ENCODE assay signal across 13 cellular contexts in the genomic region with DNA sequence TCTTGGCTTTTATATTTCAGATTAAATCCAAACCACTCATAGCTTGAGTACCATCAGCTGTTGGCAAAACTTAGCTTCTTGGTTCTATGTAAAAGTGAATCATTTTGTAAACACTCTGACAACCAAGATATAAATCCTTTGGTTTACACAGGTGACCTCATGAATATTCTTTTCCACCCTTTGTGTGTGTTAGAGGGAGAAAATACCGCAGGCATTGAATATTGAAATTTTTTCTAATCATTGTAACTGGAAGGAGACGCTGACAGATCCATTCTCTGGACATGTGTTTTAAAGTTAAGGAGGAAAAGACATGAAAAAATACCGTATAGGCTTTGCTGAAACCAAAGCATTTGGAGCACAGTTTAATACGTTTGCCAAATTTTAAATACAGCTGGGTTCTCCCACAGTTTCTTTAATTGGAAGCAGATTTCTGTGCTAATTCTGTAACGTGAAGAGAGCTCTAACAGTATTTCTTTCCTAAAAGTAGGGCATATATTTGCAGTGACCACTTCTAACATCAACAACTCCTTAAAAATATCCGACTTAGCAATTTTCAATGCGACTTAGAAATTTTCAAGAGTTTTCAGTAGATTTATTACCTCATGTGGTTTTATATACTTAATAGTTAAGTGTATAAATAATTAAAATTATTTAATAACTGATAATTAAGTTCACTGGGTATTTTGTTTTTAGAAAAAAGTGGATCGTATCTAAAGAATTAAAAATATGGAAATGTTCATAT.
A peak's percentile ranks its signal among the peaks of the same experiment; 100 is the strongest.
DNase-seq lines count a peak whose midpoint lies in the region; ATAC-seq, FAIRE-seq and TF ChIP-seq lines count a peak whose summit lies in the region.
"Had no signal": no experiment of that assay in that cellular context is flagged by ENCODE, and none has a peak within 500 bp of the region (broad histone marks: within the 10 kb centered on the region; RNA-seq: fewer than 3 reads in every experiment).

No MANE protein-coding gene starts in this region.

- TF ChIP-seq CTCF in HFFc6 (IDR thresholded peaks at IDR 0.05) (no peak), bronchial epithelial cell (IDR thresholded peaks at IDR 0.05; ENCODE audit: insufficient read depth, low read length, severe bottlenecking) (no peak), kidney epithelial cell (IDR thresholded peaks at IDR 0.05; ENCODE audit: insufficient read depth, low read length, poor library complexity, severe bottlenecking) (no peak), tibial artery (IDR thresholded peaks at IDR 0.05) (no peak)

- H3K4me1 Mint-ChIP-seq in HFFc6 (ENCODE audit: low read depth), result peaks cover 40% of the 10 kb centered on the region

- H3K9me3 ChIP-seq in tibial artery, result peaks cover 0 to 2% (median 0%) of the 10 kb centered on the region in 3 donors

- H3K27me3 Mint-ChIP-seq in HFFc6 (ENCODE audit: insufficient read depth), result no peaks in the 10 kb centered on the region
- H3K27me3 Mint-ChIP-seq: activated CD8-positive, alpha-beta T cell treated with anti-CD3 and anti-CD28 coated beads for 36 hours had no signal

- intact Hi-C loops in tibial artery (cut with DNase I; ENCODE audit: low total_unique reads), result no loop called here

- peak overlapping the region; percentile 1 to 51 for H3K27ac ChIP-seq in tibial artery
- H3K27ac ChIP-seq: cardiac muscle cell had no signal

- peak; percentile 60 for DNase-seq in HFFc6
- DNase-seq in bronchial epithelial cell (ENCODE audit: low read depth), result peak; percentile 94
- DNase-seq in kidney epithelial cell (ENCODE audit: low read depth), result peak; percentile 5
- no peak for DNase-seq in tibial artery
- DNase-seq in NCI-H2029 (lab: John Stamatoyannopoulos, UW), result no peak
- no peak for DNase-seq in occipital lobe (lab: John Stamatoyannopoulos, UW)
- DNase-seq: activated CD8-positive, alpha-beta T cell treated with anti-CD3 and anti-CD28 coated beads for 36 hours; NCI-H1436 treated with DMSO at 0.1 percent for 48 hours; SHP77 treated with DMSO at 0.1 percent for 48 hours; stimulated activated CD4-positive, alpha-beta T cell treated with anti-CD3 and anti-CD28 coated beads, Interleukin-1b, Interleukin-23, amount 100 ng/mL, for 48 hours had no signal

- FAIRE-seq in bronchial epithelial cell (lab: Jason Lieb, UNC), result no peak
- FAIRE-seq: keratinocyte had no signal

- peak overlapping the region; percentile 86 for H3K27ac Mint-ChIP-seq in HFFc6
- H3K27ac Mint-ChIP-seq: activated CD8-positive, alpha-beta T cell treated with anti-CD3 and anti-CD28 coated beads for 36 hours had no signal

- no peak for ATAC-seq in SK-N-SH treated with all-trans-retinoic acid at 6 μM for 48 hours
- ATAC-seq: activated CD8-positive, alpha-beta T cell treated with anti-CD3 and anti-CD28 coated beads for 36 hours had no signal

- peaks cover 6% of the 10 kb centered on the region for H3K9me3 Mint-ChIP-seq in HFFc6

- H3K4me1 ChIP-seq in tibial artery, result peaks cover 0 to 7% (median 0%) of the 10 kb centered on the region in 4 donors

- H3K36me3 Mint-ChIP-seq in HFFc6 (ENCODE audit: low read depth), result peaks cover 5% of the 10 kb centered on the region

- H3K4me3 Mint-ChIP-seq in HFFc6, result peak overlapping the region; percentile 80
- H3K4me3 Mint-ChIP-seq: activated CD8-positive, alpha-beta T cell treated with anti-CD3 and anti-CD28 coated beads for 36 hours had no signal

- H3K4me3 ChIP-seq in bronchial epithelial cell (ENCODE audit: low read depth, low read length) (no peak overlapping the region), kidney epithelial cell (ENCODE audit: low read depth, low read length) (no peak overlapping the region), tibial artery (peak overlapping the region; percentile 3 to 7)
- H3K4me3 ChIP-seq: cardiac muscle cell had no signal

- no peaks in the 10 kb centered on the region for H3K36me3 ChIP-seq in bronchial epithelial cell (ENCODE audit: control insufficient read depth, insufficient read depth, low read length)
- H3K36me3 ChIP-seq in kidney epithelial cell (ENCODE audit: control insufficient read depth, insufficient read depth, low read length), result no peaks in the 10 kb centered on the region
- H3K36me3 ChIP-seq in tibial artery, result no peaks in the 10 kb centered on the region
- H3K36me3 ChIP-seq: cardiac muscle cell had no signal

- H3K27me3 ChIP-seq in bronchial epithelial cell (ENCODE audit: control insufficient read depth, insufficient read depth, low read length) (no peaks in the 10 kb centered on the region), kidney epithelial cell (ENCODE audit: control insufficient read depth, insufficient read depth, low read length) (no peaks in the 10 kb centered on the region), tibial artery (no peaks in the 10 kb centered on the region)
- H3K27me3 ChIP-seq: cardiac muscle cell had no signal

TF ChIP-seq in SK-N-SH treated with all-trans-retinoic acid at 6 μM for 48 hours, 23 proteins besides CTCF, POLR2A, EP300 and RAD21 (continues in another document):
- TF ChIP-seq SNAI2 (CRISPR knock-in tag; IDR thresholded peaks at IDR 0.05), result no peak
- no peak for TF ChIP-seq ZFP3 (CRISPR knock-in tag; IDR thresholded peaks at IDR 0.05)
- TF ChIP-seq ZNF565 (CRISPR knock-in tag; conservative IDR thresholded peaks at IDR 0.05; ENCODE audit: low read depth), result no peak
- no peak for TF ChIP-seq ZNF8 (CRISPR knock-in tag; IDR thresholded peaks at IDR 0.05)
- TF ChIP-seq, protein P1, sequence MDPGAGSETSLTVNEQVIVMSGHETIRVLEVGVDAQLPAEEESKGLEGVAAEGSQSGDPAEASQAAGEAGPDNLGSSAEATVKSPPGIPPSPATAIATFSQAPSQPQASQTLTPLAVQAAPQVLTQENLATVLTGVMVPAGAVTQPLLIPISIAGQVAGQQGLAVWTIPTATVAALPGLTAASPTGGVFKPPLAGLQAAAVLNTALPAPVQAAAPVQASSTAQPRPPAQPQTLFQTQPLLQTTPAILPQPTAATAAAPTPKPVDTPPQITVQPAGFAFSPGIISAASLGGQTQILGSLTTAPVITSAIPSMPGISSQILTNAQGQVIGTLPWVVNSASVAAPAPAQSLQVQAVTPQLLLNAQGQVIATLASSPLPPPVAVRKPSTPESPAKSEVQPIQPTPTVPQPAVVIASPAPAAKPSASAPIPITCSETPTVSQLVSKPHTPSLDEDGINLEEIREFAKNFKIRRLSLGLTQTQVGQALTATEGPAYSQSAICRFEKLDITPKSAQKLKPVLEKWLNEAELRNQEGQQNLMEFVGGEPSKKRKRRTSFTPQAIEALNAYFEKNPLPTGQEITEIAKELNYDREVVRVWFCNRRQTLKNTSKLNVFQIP (CRISPR knock-in tag; IDR thresholded peaks at IDR 0.05; ENCODE audit: borderline replicate concordance, low read depth), result no peak
- TF ChIP-seq, protein P2, sequence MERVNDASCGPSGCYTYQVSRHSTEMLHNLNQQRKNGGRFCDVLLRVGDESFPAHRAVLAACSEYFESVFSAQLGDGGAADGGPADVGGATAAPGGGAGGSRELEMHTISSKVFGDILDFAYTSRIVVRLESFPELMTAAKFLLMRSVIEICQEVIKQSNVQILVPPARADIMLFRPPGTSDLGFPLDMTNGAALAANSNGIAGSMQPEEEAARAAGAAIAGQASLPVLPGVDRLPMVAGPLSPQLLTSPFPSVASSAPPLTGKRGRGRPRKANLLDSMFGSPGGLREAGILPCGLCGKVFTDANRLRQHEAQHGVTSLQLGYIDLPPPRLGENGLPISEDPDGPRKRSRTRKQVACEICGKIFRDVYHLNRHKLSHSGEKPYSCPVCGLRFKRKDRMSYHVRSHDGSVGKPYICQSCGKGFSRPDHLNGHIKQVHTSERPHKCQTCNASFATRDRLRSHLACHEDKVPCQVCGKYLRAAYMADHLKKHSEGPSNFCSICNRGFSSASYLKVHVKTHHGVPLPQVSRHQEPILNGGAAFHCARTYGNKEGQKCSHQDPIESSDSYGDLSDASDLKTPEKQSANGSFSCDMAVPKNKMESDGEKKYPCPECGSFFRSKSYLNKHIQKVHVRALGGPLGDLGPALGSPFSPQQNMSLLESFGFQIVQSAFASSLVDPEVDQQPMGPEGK (CRISPR knock-in tag; IDR thresholded peaks at IDR 0.05; ENCODE audit: borderline replicate concordance), result no peak
- TF ChIP-seq RARB (CRISPR knock-in tag; IDR thresholded peaks at IDR 0.05), result no peak
- no peak for TF ChIP-seq BACH2 (CRISPR knock-in tag; IDR thresholded peaks at IDR 0.05; ENCODE audit: borderline replicate concordance)
- no peak for TF ChIP-seq PPARA (CRISPR knock-in tag; IDR thresholded peaks at IDR 0.05; ENCODE audit: borderline replicate concordance)
- TF ChIP-seq OSR1 (CRISPR knock-in tag; IDR thresholded peaks at IDR 0.05), result no peak
- no peak for TF ChIP-seq ZFP30 (CRISPR knock-in tag; IDR thresholded peaks at IDR 0.05)
- no peak for TF ChIP-seq TOX (CRISPR knock-in tag; IDR thresholded peaks at IDR 0.05; ENCODE audit: borderline replicate concordance)
- TF ChIP-seq, protein P3, sequence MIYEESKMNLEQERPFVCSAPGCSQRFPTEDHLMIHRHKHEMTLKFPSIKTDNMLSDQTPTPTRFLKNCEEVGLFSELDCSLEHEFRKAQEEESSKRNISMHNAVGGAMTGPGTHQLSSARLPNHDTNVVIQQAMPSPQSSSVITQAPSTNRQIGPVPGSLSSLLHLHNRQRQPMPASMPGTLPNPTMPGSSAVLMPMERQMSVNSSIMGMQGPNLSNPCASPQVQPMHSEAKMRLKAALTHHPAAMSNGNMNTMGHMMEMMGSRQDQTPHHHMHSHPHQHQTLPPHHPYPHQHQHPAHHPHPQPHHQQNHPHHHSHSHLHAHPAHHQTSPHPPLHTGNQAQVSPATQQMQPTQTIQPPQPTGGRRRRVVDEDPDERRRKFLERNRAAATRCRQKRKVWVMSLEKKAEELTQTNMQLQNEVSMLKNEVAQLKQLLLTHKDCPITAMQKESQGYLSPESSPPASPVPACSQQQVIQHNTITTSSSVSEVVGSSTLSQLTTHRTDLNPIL (CRISPR knock-in tag; IDR thresholded peaks at IDR 0.05; ENCODE audit: low read depth), result no peak
- no peak for TF ChIP-seq GLIS3 (CRISPR knock-in tag; IDR thresholded peaks at IDR 0.05)
- TF ChIP-seq, protein P4, sequence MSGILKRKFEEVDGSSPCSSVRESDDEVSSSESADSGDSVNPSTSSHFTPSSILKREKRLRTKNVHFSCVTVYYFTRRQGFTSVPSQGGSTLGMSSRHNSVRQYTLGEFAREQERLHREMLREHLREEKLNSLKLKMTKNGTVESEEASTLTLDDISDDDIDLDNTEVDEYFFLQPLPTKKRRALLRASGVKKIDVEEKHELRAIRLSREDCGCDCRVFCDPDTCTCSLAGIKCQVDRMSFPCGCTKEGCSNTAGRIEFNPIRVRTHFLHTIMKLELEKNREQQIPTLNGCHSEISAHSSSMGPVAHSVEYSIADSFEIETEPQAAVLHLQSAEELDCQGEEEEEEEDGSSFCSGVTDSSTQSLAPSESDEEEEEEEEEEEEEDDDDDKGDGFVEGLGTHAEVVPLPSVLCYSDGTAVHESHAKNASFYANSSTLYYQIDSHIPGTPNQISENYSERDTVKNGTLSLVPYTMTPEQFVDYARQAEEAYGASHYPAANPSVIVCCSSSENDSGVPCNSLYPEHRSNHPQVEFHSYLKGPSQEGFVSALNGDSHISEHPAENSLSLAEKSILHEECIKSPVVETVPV (CRISPR knock-in tag; IDR thresholded peaks at IDR 0.05), result no peak
- TF ChIP-seq ISL1 (CRISPR knock-in tag; IDR thresholded peaks at IDR 0.05), result no peak

Comparison
In these comparisons a context has a peak if more than half of its experiments do, and no peak if none do; other contexts are left out.
1. DNase-seq: peak in HFFc6 (single experiment), bronchial epithelial cell (single experiment) and kidney epithelial cell (single experiment); none in tibial artery (0 of 2), NCI-H2029 (single experiment) and occipital lobe (single experiment).
2. H3K4me3 ChIP-seq: peak in tibial artery (2 of 2); none in bronchial epithelial cell (single experiment) and kidney epithelial cell (single experiment).